21 cellular contexts compared by ENCODE assay signal in the genomic region with DNA sequence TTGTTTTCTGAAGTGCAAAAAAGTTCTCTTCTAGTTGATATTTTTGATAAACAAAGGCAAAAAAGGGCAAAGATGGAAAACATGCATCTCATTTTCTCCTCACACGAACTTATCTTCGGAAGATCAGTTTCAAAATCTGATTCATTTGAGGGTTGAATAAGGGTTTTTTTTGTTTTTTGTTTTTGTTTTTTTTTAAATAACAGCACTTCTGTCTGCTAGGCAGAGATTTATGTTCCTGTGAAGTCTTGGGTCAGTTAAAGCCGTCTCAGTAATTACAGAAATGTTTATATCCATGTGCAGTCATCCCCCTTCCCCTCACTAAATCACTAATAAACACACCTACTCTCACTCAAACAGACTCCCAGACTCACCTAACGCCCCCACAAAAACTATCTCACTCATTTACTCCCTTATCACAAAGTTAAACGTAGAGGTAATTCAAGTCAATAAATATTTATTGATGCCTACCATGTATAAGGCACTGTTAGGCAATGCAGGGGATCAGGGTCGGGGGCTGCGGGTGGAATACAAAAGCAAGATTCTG.
DNase-seq lines count a peak whose midpoint lies in the region; ATAC-seq and TF ChIP-seq lines count a peak whose summit lies in the region.
"Had no signal": no experiment of that assay in that cellular context is flagged by ENCODE, and none has a peak within 500 bp of the region (broad histone marks: within the 10 kb centered on the region; RNA-seq: fewer than 3 reads in every experiment).

No MANE protein-coding gene starts in this region.

- H3K4me1 ChIP-seq in SK-N-SH (ENCODE audit: control insufficient read depth in 1 of 2, insufficient read depth in 2 of 2, low read depth in 1 of 2, low read length in 1 of 2): peaks cover 0 to 41% of the 10 kb centered on the region in 2 experiments; a peak in 2 of 4 replicates

- H3K9ac ChIP-seq in SK-N-SH: no peak overlapping the region

- no peaks in the 10 kb centered on the region for H3K79me2 ChIP-seq in SK-N-SH (ENCODE audit: insufficient read depth)

- no peak for TF ChIP-seq EP300 in SK-N-SH (IDR thresholded peaks at IDR 0.05; ENCODE audit: borderline replicate concordance in 1 of 2, low read depth in 1 of 2, low read length in 1 of 2)

- H3K9me3 Mint-ChIP-seq in activated T-helper 1 cell treated with anti-CD3 and anti-CD28 coated beads, Interleukin-12 subunit alpha, Interleukin-12 subunit beta, Interleukin-2, Interleukin-4 antibody, amounts not matched to agents 30 ng/mL and 10 ng/mL and 1 ng/mL, durations not matched to agents 14 hours and 24 hours and 36 hours: peaks cover 4% of the 10 kb centered on the region
- H3K9me3 Mint-ChIP-seq: activated T-cell treated with anti-CD3 and anti-CD28 coated beads, Interleukin-2, amount 50 U/mL, for 4 hours; brain; HFFc6 had no signal

- peak overlapping the region; percentile 67 for H3K27ac Mint-ChIP-seq in activated T-helper 1 cell treated with anti-CD3 and anti-CD28 coated beads, Interleukin-12 subunit alpha, Interleukin-12 subunit beta, Interleukin-2, Interleukin-4 antibody, amounts not matched to agents 30 ng/mL and 10 ng/mL and 1 ng/mL, durations not matched to agents 14 hours and 24 hours and 36 hours
- H3K27ac Mint-ChIP-seq: activated CD4-positive, alpha-beta T cell treated with anti-CD3 and anti-CD28 coated beads, Interleukin-2, amount 10 ng/mL, durations not matched to agents 7 days and 5 days; activated naive CD8-positive, alpha-beta T cell treated with anti-CD3 and anti-CD28 coated beads, Interleukin-2, amount 10 ng/mL, durations not matched to agents 7 days and 5 days; B cell had no signal

- H3K36me3 ChIP-seq in SK-N-SH (replicated peaks in 1 of 2; ENCODE audit: control insufficient read depth in 1 of 2, insufficient read depth in 2 of 2, low read length in 1 of 2): no peaks in the 10 kb centered on the region
- H3K36me3 ChIP-seq: uterus had no signal

- no peak overlapping the region for H3K4me3 Mint-ChIP-seq in activated T-helper 1 cell treated with anti-CD3 and anti-CD28 coated beads, Interleukin-12 subunit alpha, Interleukin-12 subunit beta, Interleukin-2, Interleukin-4 antibody, amounts not matched to agents 30 ng/mL and 10 ng/mL and 1 ng/mL, durations not matched to agents 14 hours and 24 hours and 36 hours
- H3K4me3 Mint-ChIP-seq: activated CD4-positive, alpha-beta T cell treated with anti-CD3 and anti-CD28 coated beads, Interleukin-2, amount 10 ng/mL, durations not matched to agents 7 days and 5 days; activated naive CD8-positive, alpha-beta T cell treated with anti-CD3 and anti-CD28 coated beads, Interleukin-2, amount 10 ng/mL, durations not matched to agents 7 days and 5 days; activated T-cell treated with anti-CD3 and anti-CD28 coated beads, Interleukin-2, amount 50 U/mL, for 4 hours; B cell had no signal

- no peaks in the 10 kb centered on the region for H3K9me2 ChIP-seq in SK-N-SH

- peaks cover 16% of the 10 kb centered on the region for H3F3A ChIP-seq in SK-N-SH (replicated peaks; ENCODE audit: insufficient read depth)

- POLR2A ChIA-PET in SK-N-SH (lab: Yijun Ruan, JAX): no interaction called here

- no peak for TF ChIP-seq RAD21 in SK-N-SH (IDR thresholded peaks at IDR 0.05; ENCODE audit: low read length)

- DNase-seq in SK-N-SH: no peak
- peak; percentile 24 for DNase-seq in Daoy (ENCODE audit: low read depth)
- DNase-seq in activated T-helper 1 cell treated with anti-CD3 and anti-CD28 coated beads, Interleukin-12 subunit alpha, Interleukin-12 subunit beta, Interleukin-2, Interleukin-4 antibody, amounts not matched to agents 30 ng/mL and 10 ng/mL and 1 ng/mL, durations not matched to agents 14 hours and 24 hours and 36 hours (ENCODE audit: low spot score): no peak
- DNase-seq in kidney glomerular epithelial cell (lab: John Stamatoyannopoulos, UW): peak; percentile 10
- no peak for DNase-seq in NCI-H524 treated with DMSO at 0.1 percent for 48 hours (lab: John Stamatoyannopoulos, UW)
- DNase-seq: activated CD4-positive, alpha-beta T cell treated with anti-CD3 and anti-CD28 coated beads, Interleukin-2, amount 10 ng/mL, durations not matched to agents 7 days and 5 days; activated naive CD8-positive, alpha-beta T cell treated with anti-CD3 and anti-CD28 coated beads, Interleukin-2, amount 10 ng/mL, durations not matched to agents 7 days and 5 days; activated T-cell treated with anti-CD3 and anti-CD28 coated beads, Interleukin-2, amount 50 U/mL, for 4 hours; Caco-2; head of caudate nucleus; HFFc6; NCI-H2107; NCI-H524; RPMI8226; uterus had no signal

- no peaks in the 10 kb centered on the region for H3K27me3 ChIP-seq in SK-N-SH (ENCODE audit: insufficient read depth)
- H3K27me3 ChIP-seq: uterus had no signal

- H3K27me3 Mint-ChIP-seq in activated T-helper 1 cell treated with anti-CD3 and anti-CD28 coated beads, Interleukin-12 subunit alpha, Interleukin-12 subunit beta, Interleukin-2, Interleukin-4 antibody, amounts not matched to agents 30 ng/mL and 10 ng/mL and 1 ng/mL, durations not matched to agents 14 hours and 24 hours and 36 hours (ENCODE audit: insufficient read depth): no peaks in the 10 kb centered on the region
- H3K27me3 Mint-ChIP-seq: activated CD4-positive, alpha-beta T cell treated with anti-CD3 and anti-CD28 coated beads, Interleukin-2, amount 10 ng/mL, durations not matched to agents 7 days and 5 days; B cell; brain had no signal

- H3K4me3 ChIP-seq in SK-N-SH (ENCODE audit: low read depth in 2 of 2, low read length in 1 of 2): no peak overlapping the region
- H3K4me3 ChIP-seq: uterus had no signal

- CTCF ChIA-PET in SK-N-SH (lab: Yijun Ruan, JAX): no interaction called here

- H3K36me3 Mint-ChIP-seq in activated T-helper 1 cell treated with anti-CD3 and anti-CD28 coated beads, Interleukin-12 subunit alpha, Interleukin-12 subunit beta, Interleukin-2, Interleukin-4 antibody, amounts not matched to agents 30 ng/mL and 10 ng/mL and 1 ng/mL, durations not matched to agents 14 hours and 24 hours and 36 hours (ENCODE audit: low read depth): peaks cover 3% of the 10 kb centered on the region
- H3K36me3 Mint-ChIP-seq: brain had no signal

- no peak overlapping the region for H3K4me2 ChIP-seq in SK-N-SH

- peaks cover 76% of the 10 kb centered on the region for H3K4me1 Mint-ChIP-seq in activated T-helper 1 cell treated with anti-CD3 and anti-CD28 coated beads, Interleukin-12 subunit alpha, Interleukin-12 subunit beta, Interleukin-2, Interleukin-4 antibody, amounts not matched to agents 30 ng/mL and 10 ng/mL and 1 ng/mL, durations not matched to agents 14 hours and 24 hours and 36 hours (ENCODE audit: low read depth)

- peak overlapping the region; percentile 50 to 83; a peak in 3 of 4 replicates for H3K27ac ChIP-seq in SK-N-SH (ENCODE audit: low read depth in 2 of 2, low read length in 1 of 2)
- H3K27ac ChIP-seq: 22Rv1 had no signal

- intact Hi-C loops in activated T-helper 1 cell treated with anti-CD3 and anti-CD28 coated beads, Interleukin-12 subunit alpha, Interleukin-12 subunit beta, Interleukin-2, Interleukin-4 antibody, amounts not matched to agents 30 ng/mL and 10 ng/mL and 1 ng/mL, durations not matched to agents 14 hours and 24 hours and 36 hours (cut with micrococcal nuclease): loop anchor here (2.0 to 5.0 kb wide), 3 partner anchors 31 to 210 kb away; no protein-coding TSS in a partner anchor

- no peak overlapping the region for H2AFZ ChIP-seq in SK-N-SH (ENCODE audit: low read depth)

- WGBS in SK-N-SH (ENCODE audit: low lambda C conversion rate): 42% methylated on average over 7 of the region's 7 CpGs

- no peak for ATAC-seq in SK-N-SH treated with all-trans-retinoic acid at 6 μM for 48 hours
- no peak for ATAC-seq in GM18867 (IDR thresholded peaks at IDR 0.05; ENCODE audit: unreplicated experiment)
- no peak for ATAC-seq in GM18511 (IDR thresholded peaks at IDR 0.05; ENCODE audit: unreplicated experiment)
- ATAC-seq: activated T-cell treated with anti-CD3 and anti-CD28 coated beads, Interleukin-2, amount 50 U/mL, for 4 hours had no signal

- H4K20me1 ChIP-seq in SK-N-SH (ENCODE audit: insufficient read depth): no peaks in the 10 kb centered on the region

- no peaks in the 10 kb centered on the region for H3K9me3 ChIP-seq in SK-N-SH
- H3K9me3 ChIP-seq: Caco-2, uterus had no signal

- no peak for TF ChIP-seq CTCF in SK-N-SH (IDR thresholded peaks at IDR 0.05)

TF ChIP-seq in SK-N-SH treated with all-trans-retinoic acid at 6 μM for 48 hours, 23 proteins besides CTCF, POLR2A, EP300 and RAD21:
- TF ChIP-seq ZFP3 (CRISPR knock-in tag; IDR thresholded peaks at IDR 0.05) (no peak), CSRNP3 (CRISPR knock-in tag; IDR thresholded peaks at IDR 0.05) (no peak), ZFP30 (CRISPR knock-in tag; IDR thresholded peaks at IDR 0.05) (no peak)

Comparison
In these comparisons a context has a peak if more than half of its experiments do, and no peak if none do; other contexts are left out.
1. DNase-seq: peak in Daoy (single experiment) and kidney glomerular epithelial cell (single experiment); none in SK-N-SH (single experiment), activated T-helper 1 cell treated with anti-CD3 and anti-CD28 coated beads, Interleukin-12 subunit alpha, Interleukin-12 subunit beta, Interleukin-2, Interleukin-4 antibody, amounts not matched to agents 30 ng/mL and 10 ng/mL and 1 ng/mL, durations not matched to agents 14 hours and 24 hours and 36 hours (single experiment) and NCI-H524 treated with DMSO at 0.1 percent for 48 hours (single experiment).